Comparison of ENCODE assay signal across 15 cellular contexts in the genomic region with DNA sequence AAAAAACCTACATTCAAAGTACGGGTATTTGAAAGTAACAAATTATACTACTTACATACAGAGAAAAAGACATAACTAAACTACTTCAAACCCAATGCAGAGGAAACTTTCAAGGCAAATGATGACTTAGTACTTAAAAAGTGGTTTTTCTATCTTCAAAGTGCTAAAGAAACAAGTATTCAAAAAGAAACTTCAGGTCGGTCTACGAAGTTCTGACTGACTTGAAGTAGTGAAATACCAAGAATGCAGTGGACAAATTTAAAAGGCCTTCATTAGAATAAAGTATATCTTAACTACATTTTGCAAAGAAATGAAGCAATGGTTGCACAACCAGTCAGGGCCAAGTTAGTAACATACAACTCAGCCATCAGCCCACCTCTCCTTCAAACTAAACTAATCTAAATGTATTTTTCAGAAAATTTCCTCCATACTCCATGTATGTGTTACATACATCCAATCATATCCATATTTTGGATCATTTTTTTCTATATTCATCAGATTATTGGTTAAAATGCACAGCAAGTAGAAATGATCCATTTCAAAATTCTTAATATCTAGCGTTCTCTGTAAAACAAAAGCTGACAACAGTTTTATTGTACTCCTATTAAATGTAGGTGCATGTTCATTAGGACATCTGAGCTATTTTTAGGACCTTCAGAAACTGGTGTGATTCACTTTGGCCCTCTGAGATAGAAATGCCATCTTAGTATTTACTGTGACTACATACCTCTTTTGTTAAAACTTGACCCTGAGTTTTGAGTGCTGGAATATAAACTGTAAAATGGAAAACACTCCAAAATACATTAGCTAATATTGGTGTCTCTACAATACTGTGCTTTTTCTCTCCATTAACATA. TPM values are rescaled to one million over a fixed set of nuclear protein-coding genes. Genes with fewer than 3 reads are reported as not detected.
DNase-seq lines count a peak whose midpoint lies in the region; ATAC-seq and TF ChIP-seq lines count a peak whose summit lies in the region.
"Had no signal": no experiment of that assay in that cellular context is flagged by ENCODE, and none has a peak within 500 bp of the region (broad histone marks: within the 10 kb centered on the region; RNA-seq: fewer than 3 reads in every experiment).

No MANE protein-coding gene starts in this region.

- intact Hi-C loops in activated CD4-positive, alpha-beta T cell treated with anti-CD3 and anti-CD28 coated beads, Interleukin-2, amount 10 ng/mL, durations not matched to agents 24 days and 14 days (cut with micrococcal nuclease) = loop anchor here (1.0 to 5.0 kb wide), 6 partner anchors 20 to 92 kb away; a partner anchor contains a TSS
- intact Hi-C loops in activated T-helper 2 cell treated with anti-CD3 and anti-CD28 coated beads, Interferon-gamma antibody, Interleukin-2, Interleukin-4, amounts not matched to agents 10 μg/mL and 5 μg/mL and 100 μg/mL, durations not matched to agents 14 hours and 24 hours and 36 hours (cut with micrococcal nuclease) = loop anchor here (1.0 to 2.0 kb wide), 2 partner anchors 20 to 60 kb away; no protein-coding TSS in a partner anchor

- TF ChIP-seq CTCF in HFFc6 (IDR thresholded peaks at IDR 0.05) = no peak

- H3K27ac Mint-ChIP-seq in activated CD4-positive, alpha-beta T cell treated with anti-CD3 and anti-CD28 coated beads, Interleukin-2, amount 10 ng/mL, durations not matched to agents 24 days and 14 days = peak overlapping the region; percentile 69
- H3K27ac Mint-ChIP-seq in HFFc6 = peak overlapping the region; percentile 31; the same call in 1 of the 2 replicates
- H3K27ac Mint-ChIP-seq in activated T-helper 2 cell treated with anti-CD3 and anti-CD28 coated beads, Interferon-gamma antibody, Interleukin-2, Interleukin-4, amounts not matched to agents 10 μg/mL and 5 μg/mL and 100 μg/mL, durations not matched to agents 14 hours and 24 hours and 36 hours = peak overlapping the region; percentile 53

- DNase-seq in activated CD4-positive, alpha-beta T cell treated with anti-CD3 and anti-CD28 coated beads, Interleukin-2, amount 10 ng/mL, durations not matched to agents 24 days and 14 days = no peak
- no peak for DNase-seq in activated CD4-positive, alpha-beta T cell treated with anti-CD3 and anti-CD28 coated beads for 4 hours
- DNase-seq in HFFc6 = no peak
- no peak for DNase-seq in activated T-helper 2 cell treated with anti-CD3 and anti-CD28 coated beads, Interferon-gamma antibody, Interleukin-2, Interleukin-4, amounts not matched to agents 10 μg/mL and 5 μg/mL and 100 μg/mL, durations not matched to agents 14 hours and 24 hours and 36 hours (ENCODE audit: low spot score)
- DNase-seq in iris pigment epithelial cell (ENCODE audit: low read depth) = peak; percentile 14
- no peak for DNase-seq in cerebellar cortex (ENCODE audit: low spot score)
- DNase-seq: activated CD4-positive, alpha-beta T cell treated with anti-CD3 and anti-CD28 coated beads for 1 hour; cortex of kidney; mesendoderm; MV-4-11; NCI-H2227 treated with DMSO at 0.1 percent for 48 hours; transverse colon had no signal

- no peaks in the 10 kb centered on the region for H3K27me3 Mint-ChIP-seq in activated CD4-positive, alpha-beta T cell treated with anti-CD3 and anti-CD28 coated beads, Interleukin-2, amount 10 ng/mL, durations not matched to agents 24 days and 14 days
- peaks cover 2% of the 10 kb centered on the region; the same call in 1 of the 2 replicates for H3K27me3 Mint-ChIP-seq in HFFc6 (ENCODE audit: insufficient read depth)
- H3K27me3 Mint-ChIP-seq in activated T-helper 2 cell treated with anti-CD3 and anti-CD28 coated beads, Interferon-gamma antibody, Interleukin-2, Interleukin-4, amounts not matched to agents 10 μg/mL and 5 μg/mL and 100 μg/mL, durations not matched to agents 14 hours and 24 hours and 36 hours (ENCODE audit: low read depth) = no peaks in the 10 kb centered on the region

- H3K4me1 Mint-ChIP-seq in activated CD4-positive, alpha-beta T cell treated with anti-CD3 and anti-CD28 coated beads, Interleukin-2, amount 10 ng/mL, durations not matched to agents 24 days and 14 days = peaks cover 32% of the 10 kb centered on the region
- peaks cover 18% of the 10 kb centered on the region for H3K4me1 Mint-ChIP-seq in HFFc6 (ENCODE audit: low read depth)
- H3K4me1 Mint-ChIP-seq in activated T-helper 2 cell treated with anti-CD3 and anti-CD28 coated beads, Interferon-gamma antibody, Interleukin-2, Interleukin-4, amounts not matched to agents 10 μg/mL and 5 μg/mL and 100 μg/mL, durations not matched to agents 14 hours and 24 hours and 36 hours (ENCODE audit: low read depth) = peaks cover 19% of the 10 kb centered on the region

- H3K36me3 Mint-ChIP-seq in activated CD4-positive, alpha-beta T cell treated with anti-CD3 and anti-CD28 coated beads, Interleukin-2, amount 10 ng/mL, durations not matched to agents 24 days and 14 days (ENCODE audit: low read depth) = peaks cover 56% of the 10 kb centered on the region
- H3K36me3 Mint-ChIP-seq in HFFc6 (ENCODE audit: low read depth) = peaks cover 28% of the 10 kb centered on the region
- peaks cover 65% of the 10 kb centered on the region for H3K36me3 Mint-ChIP-seq in activated T-helper 2 cell treated with anti-CD3 and anti-CD28 coated beads, Interferon-gamma antibody, Interleukin-2, Interleukin-4, amounts not matched to agents 10 μg/mL and 5 μg/mL and 100 μg/mL, durations not matched to agents 14 hours and 24 hours and 36 hours (ENCODE audit: low read depth)

- no peak for ATAC-seq in GM18517 (IDR thresholded peaks at IDR 0.05; ENCODE audit: unreplicated experiment)
- no peak for ATAC-seq in HG03097 (IDR thresholded peaks at IDR 0.05; ENCODE audit: low FRiP score, unreplicated experiment)
- ATAC-seq: SK-N-SH treated with all-trans-retinoic acid at 6 μM for 48 hours had no signal

- H3K4me3 Mint-ChIP-seq in activated CD4-positive, alpha-beta T cell treated with anti-CD3 and anti-CD28 coated beads, Interleukin-2, amount 10 ng/mL, durations not matched to agents 24 days and 14 days = no peak overlapping the region
- no peak overlapping the region for H3K4me3 Mint-ChIP-seq in HFFc6
- no peak overlapping the region for H3K4me3 Mint-ChIP-seq in activated T-helper 2 cell treated with anti-CD3 and anti-CD28 coated beads, Interferon-gamma antibody, Interleukin-2, Interleukin-4, amounts not matched to agents 10 μg/mL and 5 μg/mL and 100 μg/mL, durations not matched to agents 14 hours and 24 hours and 36 hours (ENCODE audit: low read depth)

- H3K9me3 Mint-ChIP-seq in activated CD4-positive, alpha-beta T cell treated with anti-CD3 and anti-CD28 coated beads, Interleukin-2, amount 10 ng/mL, durations not matched to agents 24 days and 14 days = no peaks in the 10 kb centered on the region
- H3K9me3 Mint-ChIP-seq in HFFc6 = no peaks in the 10 kb centered on the region
- no peaks in the 10 kb centered on the region for H3K9me3 Mint-ChIP-seq in activated T-helper 2 cell treated with anti-CD3 and anti-CD28 coated beads, Interferon-gamma antibody, Interleukin-2, Interleukin-4, amounts not matched to agents 10 μg/mL and 5 μg/mL and 100 μg/mL, durations not matched to agents 14 hours and 24 hours and 36 hours

RNA-seq across cellular contexts. Expression of a gene that starts 49.9 kb away (rescaled TPM):
- 27.8 and 30.8 TPM in 2 replicates for total RNA-seq in activated CD4-positive, alpha-beta T cell treated with anti-CD3 and anti-CD28 coated beads, Interleukin-2, amount 10 ng/mL, durations not matched to agents 24 days and 14 days
- total RNA-seq in HFFc6 (2021; fragmentation: NEBNext Ultra II Directional; extraction: Animal tissue kit (Norgen Biotek cat#: 25700)) = 10 to 100 TPM; 49.5 to 64.6 (median 58.3) TPM
- total RNA-seq in activated T-helper 2 cell treated with anti-CD3 and anti-CD28 coated beads, Interferon-gamma antibody, Interleukin-2, Interleukin-4, amounts not matched to agents 10 μg/mL and 5 μg/mL and 100 μg/mL, durations not matched to agents 14 hours and 24 hours and 36 hours = 28.0 and 30.4 TPM in 2 replicates

RNA-seq across cellular contexts. Expression of a gene that starts 55.6 kb away (rescaled TPM):
- total RNA-seq in activated CD4-positive, alpha-beta T cell treated with anti-CD3 and anti-CD28 coated beads, Interleukin-2, amount 10 ng/mL, durations not matched to agents 24 days and 14 days = 243 and 250 TPM in 2 replicates
- total RNA-seq in HFFc6 (2021; fragmentation: NEBNext Ultra II Directional; extraction: Animal tissue kit (Norgen Biotek cat#: 25700)) = 100 to 1,000 TPM; 128 to 197 (median 161) TPM
- total RNA-seq in activated T-helper 2 cell treated with anti-CD3 and anti-CD28 coated beads, Interferon-gamma antibody, Interleukin-2, Interleukin-4, amounts not matched to agents 10 μg/mL and 5 μg/mL and 100 μg/mL, durations not matched to agents 14 hours and 24 hours and 36 hours = 202 and 204 TPM in 2 replicates
